ENCODE assay signal across 9 cellular contexts in genomic region chr7:66043681-66044497, GRCh38. TPM values are rescaled to one million over a fixed set of nuclear protein-coding genes. Genes with fewer than 3 reads are reported as not detected.
DNase-seq lines count a peak whose midpoint lies in the region; ATAC-seq and TF ChIP-seq lines count a peak whose summit lies in the region.
"Had no signal": no experiment of that assay in that cellular context is flagged by ENCODE, and none has a peak within 500 bp of the region (broad histone marks: within the 10 kb centered on the region; RNA-seq: fewer than 3 reads in every experiment).

No MANE protein-coding gene starts in this region.

- POLR2A ChIA-PET in A673 (lab: Charles Lee; ENCODE audit: low non-redundant PET): no interaction called here
- POLR2A ChIA-PET in HEK293T (lab: Yijun Ruan, JAX): no interaction called here

- peak overlapping the region; percentile 26 to 53 (median 43) for H3K4me3 ChIP-seq in Peyer's patch
- no peak overlapping the region for H3K4me3 ChIP-seq in A673 (ENCODE audit: low read depth, low read length, poor library complexity, severe bottlenecking)
- H3K4me3 ChIP-seq: SJSA1 had no signal

- CTCF ChIA-PET in A673 (lab: Charles Lee) (no interaction called here), HEK293T (lab: Yijun Ruan, JAX) (no interaction called here)

- BruUV-seq in A673 (replicated peaks; lab: Mats Ljungman, UMichigan): no TSS peak

- peak; percentile 56 for ATAC-seq in GM18868 (IDR thresholded peaks at IDR 0.05; ENCODE audit: unreplicated experiment)
- no peak for ATAC-seq in GM21381 (IDR thresholded peaks at IDR 0.05; ENCODE audit: unreplicated experiment)

- H3K36me3 ChIP-seq in Peyer's patch: no peaks in the 10 kb centered on the region
- H3K36me3 ChIP-seq in A673 (ENCODE audit: insufficient read depth, low read length, poor library complexity, severe bottlenecking): no peaks in the 10 kb centered on the region
- H3K36me3 ChIP-seq: SJSA1 had no signal

- intact Hi-C loops in A673 (cut with micrococcal nuclease; ENCODE audit: unreplicated experiment): no loop called here

- H3K27me3 ChIP-seq in Peyer's patch (no peaks in the 10 kb centered on the region), A673 (replicated peaks; ENCODE audit: insufficient read depth, low read depth, low read length, poor library complexity) (no peaks in the 10 kb centered on the region)
- H3K27me3 ChIP-seq: SJSA1 had no signal

- H3K4me1 ChIP-seq in Peyer's patch (peaks cover 0 to 6% (median 0%) of the 10 kb centered on the region in 4 donors), A673 (ENCODE audit: insufficient read depth, low read length, poor library complexity, severe bottlenecking) (no peaks in the 10 kb centered on the region)

- DNase-seq in Peyer's patch: peak in 2 of 3 donors; percentile 72 to 78
- DNase-seq in cerebellar cortex (ENCODE audit: low spot score): peak; percentile 70
- DNase-seq in kidney tubule cell (ENCODE audit: low spot score): peak; percentile 53
- DNase-seq in stimulated activated CD4-positive, alpha-beta T cell treated with anti-CD3 and anti-CD28 coated beads, Interleukin-15, amount 100 ng/mL, for 24 hours: peak; percentile 48
- DNase-seq in A673 (ENCODE audit: low spot score): no peak
- no peak for DNase-seq in HEK293T (ENCODE audit: extremely low spot score)

- TF ChIP-seq CTCF in Peyer's patch (IDR thresholded peaks at IDR 0.05) (no peak), A673 (conservative IDR thresholded peaks at IDR 0.05; ENCODE audit: low read depth, low read length) (no peak)

- TF ChIP-seq POLR2A in Peyer's patch (IDR thresholded peaks at IDR 0.05): no peak

- H3K9me3 ChIP-seq in Peyer's patch (no peaks in the 10 kb centered on the region), A673 (ENCODE audit: low read depth, low read length, poor library complexity, severe bottlenecking) (no peaks in the 10 kb centered on the region)
- H3K9me3 ChIP-seq: SJSA1 had no signal

- H3K27ac ChIP-seq in Peyer's patch (peak overlapping the region in 1 of 4 donors; percentile 3), A673 (ENCODE audit: low read depth, low read length, poor library complexity, severe bottlenecking) (no peak overlapping the region)
- H3K27ac ChIP-seq: SJSA1 had no signal

TF ChIP-seq in HEK293T, 16 proteins besides CTCF, POLR2A, EP300 and RAD21:
- TF ChIP-seq NFRKB (IDR thresholded peaks at IDR 0.05) (no peak), HDGF (IDR thresholded peaks at IDR 0.05; ENCODE audit: borderline replicate concordance) (no peak), FOXM1 (IDR thresholded peaks at IDR 0.05; ENCODE audit: borderline replicate concordance) (no peak), ARNT (IDR thresholded peaks at IDR 0.05) (no peak), FOXK2 (IDR thresholded peaks at IDR 0.05) (no peak), CTBP1 (IDR thresholded peaks at IDR 0.05; ENCODE audit: borderline replicate concordance) (no peak), TARDBP (IDR thresholded peaks at IDR 0.05) (no peak), ELF4 (IDR thresholded peaks at IDR 0.05) (no peak), L3MBTL2 (conservative IDR thresholded peaks at IDR 0.05) (no peak), SUZ12 (IDR thresholded peaks at IDR 0.05) (no peak), SP1 (IDR thresholded peaks at IDR 0.05) (no peak), BHLHE40 (IDR thresholded peaks at IDR 0.05; ENCODE audit: borderline replicate concordance) (no peak)

RNA-seq across cellular contexts. Expression of gene ASL, which starts 31.7 kb away (rescaled TPM):
- total RNA-seq in Peyer's patch (100 to 1,000 TPM in 3 of 4 donors, 10 to 100 TPM in 1; 48.7 to 178 (median 137) TPM), A673 (2021) (10.7 and 14.3 TPM in 2 replicates)

Comparison
In these comparisons a context has a peak if more than half of its experiments do, and no peak if none do; other contexts are left out.
1. DNase-seq: peak in Peyer's patch (2 of 3), cerebellar cortex (single experiment), kidney tubule cell (single experiment) and stimulated activated CD4-positive, alpha-beta T cell treated with anti-CD3 and anti-CD28 coated beads, Interleukin-15, amount 100 ng/mL, for 24 hours (single experiment); none in A673 (single experiment) and HEK293T (single experiment).